ENCODE assay signal across 10 cellular contexts in the genomic region with DNA sequence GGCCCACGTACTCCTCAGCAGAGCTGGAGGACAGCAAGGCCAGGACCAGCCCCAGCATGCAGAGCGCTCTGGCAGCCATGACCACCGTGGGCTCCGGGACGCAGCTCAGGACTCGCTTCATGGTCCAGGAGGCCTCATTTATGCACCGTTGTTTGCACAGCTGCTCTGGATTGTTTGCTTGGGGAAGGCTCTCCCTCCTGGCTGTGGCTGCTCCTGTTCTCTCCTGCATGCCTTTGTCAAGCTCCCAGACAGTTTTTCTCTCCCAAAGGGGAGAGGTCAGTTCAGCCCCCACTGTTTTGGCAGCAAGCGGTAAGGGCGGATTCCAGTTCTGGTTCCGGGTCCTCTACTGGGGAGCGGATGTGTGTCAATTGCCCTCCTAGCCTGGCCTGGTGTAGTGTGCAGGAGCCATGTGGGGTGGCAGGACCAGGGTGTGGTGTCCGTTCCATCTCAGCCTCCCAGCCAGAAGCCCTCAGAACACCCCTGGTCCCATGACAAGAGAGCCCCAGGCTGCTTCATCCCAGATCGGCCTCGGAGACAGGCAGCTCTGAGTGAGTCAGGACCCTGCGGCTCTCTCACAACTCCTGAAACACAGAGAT. TPM values are rescaled to one million over a fixed set of nuclear protein-coding genes. Genes with fewer than 3 reads are reported as not detected.
DNase-seq lines count a peak whose midpoint lies in the region; ATAC-seq and TF ChIP-seq lines count a peak whose summit lies in the region.
"Had no signal": no experiment of that assay in that cellular context is flagged by ENCODE, and none has a peak within 500 bp of the region (broad histone marks: within the 10 kb centered on the region; RNA-seq: fewer than 3 reads in every experiment).

Gene TFF3, minus strand, starts transcription at position 114 of the 596 bp plus-strand sequence. Its CDS starts 35 bp downstream, at position 79.

- H3K27me3 Mint-ChIP-seq in activated T-cell treated with anti-CD3 and anti-CD28 coated beads, Interleukin-2, amount 50 U/mL, for 4 hours (ENCODE audit: low read depth) = no peaks in the 10 kb centered on the region

- H3K4me1 ChIP-seq in upper lobe of left lung = peaks cover 7 to 26% (median 16%) of the 10 kb centered on the region in 4 donors

- no peaks in the 10 kb centered on the region for H3K9me3 Mint-ChIP-seq in activated T-cell treated with anti-CD3 and anti-CD28 coated beads, Interleukin-2, amount 50 U/mL, for 4 hours
- H3K9me3 Mint-ChIP-seq: stimulated activated effector memory CD8-positive, alpha-beta T cell treated with anti-CD3 and anti-CD28 coated beads, Interleukin-12 subunit alpha, Interleukin-12 subunit beta, amount 100 ng/mL, for 72 hours had no signal

- no peak within 1 kb of the TSS for H3K27ac ChIP-seq in upper lobe of left lung

- H3K4me1 Mint-ChIP-seq in activated T-cell treated with anti-CD3 and anti-CD28 coated beads, Interleukin-2, amount 50 U/mL, for 4 hours (ENCODE audit: low read depth) = peaks cover 6% of the 10 kb centered on the region

- H3K9me3 ChIP-seq in upper lobe of left lung = no peaks in the 10 kb centered on the region

- no peak within 1 kb of the TSS for H3K4me3 Mint-ChIP-seq in activated T-cell treated with anti-CD3 and anti-CD28 coated beads, Interleukin-2, amount 50 U/mL, for 4 hours
- H3K4me3 Mint-ChIP-seq: naive thymus-derived CD4-positive, alpha-beta T cell; stimulated activated effector memory CD8-positive, alpha-beta T cell treated with anti-CD3 and anti-CD28 coated beads, Interleukin-12 subunit alpha, Interleukin-12 subunit beta, amount 100 ng/mL, for 72 hours had no signal

- ATAC-seq in activated T-cell treated with anti-CD3 and anti-CD28 coated beads, Interleukin-2, amount 50 U/mL, for 4 hours = no peak
- peak in 1 of 2 donors; percentile 1 for ATAC-seq in upper lobe of left lung (ENCODE audit: low FRiP score in 2 of 2)
- no peak for ATAC-seq in HG02981 (IDR thresholded peaks at IDR 0.05; ENCODE audit: unreplicated experiment)
- ATAC-seq in HG03521 (IDR thresholded peaks at IDR 0.05; ENCODE audit: unreplicated experiment) = no peak
- ATAC-seq: naive thymus-derived CD4-positive, alpha-beta T cell; stimulated activated effector memory CD8-positive, alpha-beta T cell treated with anti-CD3 and anti-CD28 coated beads, Interleukin-12 subunit alpha, Interleukin-12 subunit beta, amount 100 ng/mL, for 72 hours had no signal

- peak; percentile 8 to 12 for DNase-seq in activated T-cell treated with anti-CD3 and anti-CD28 coated beads, Interleukin-2, amount 50 U/mL, for 48 hours
- DNase-seq in activated T-cell treated with anti-CD3 and anti-CD28 coated beads, Interleukin-2, amount 50 U/mL, for 4 hours = no peak
- DNase-seq in SHP77 treated with DMSO at 0.1 percent for 48 hours (lab: John Stamatoyannopoulos, UW) (peak; percentile 96), kidney tubule cell (ENCODE audit: low spot score) (peak; percentile 34), upper lobe of left lung (peak in 1 of 2 donors; percentile 54), GM20000 (ENCODE audit: low spot score) (no peak)

- WGBS in upper lobe of left lung, 2 donors = 67 to 74% methylated on average over 8 to 15 of the region's 15 CpGs

- no peaks in the 10 kb centered on the region for H3K36me3 Mint-ChIP-seq in activated T-cell treated with anti-CD3 and anti-CD28 coated beads, Interleukin-2, amount 50 U/mL, for 4 hours (ENCODE audit: insufficient read depth)
- H3K36me3 Mint-ChIP-seq: naive thymus-derived CD4-positive, alpha-beta T cell; stimulated activated effector memory CD8-positive, alpha-beta T cell treated with anti-CD3 and anti-CD28 coated beads, Interleukin-12 subunit alpha, Interleukin-12 subunit beta, amount 100 ng/mL, for 72 hours had no signal

- H3K4me3 ChIP-seq in upper lobe of left lung = no peak within 1 kb of the TSS

- no peaks in the 10 kb centered on the region for H3K36me3 ChIP-seq in upper lobe of left lung

- no peak for TF ChIP-seq POLR2A in upper lobe of left lung (IDR thresholded peaks at IDR 0.05)

- TF ChIP-seq CTCF in upper lobe of left lung (IDR thresholded peaks at IDR 0.05) (no peak), GM20000 (IDR thresholded peaks at IDR 0.05; ENCODE audit: extremely low read depth, missing control alignments) (no peak)

- no peak for TF ChIP-seq EP300 in upper lobe of left lung (IDR thresholded peaks at IDR 0.05)

- no peaks in the 10 kb centered on the region for H3K27me3 ChIP-seq in upper lobe of left lung

RNA-seq across cellular contexts. Expression of gene TFF3, which starts in this region (rescaled TPM):
- under 1 TPM in 2 of 3 donors, not detected in 1; 0.29 to 0.96 TPM for total RNA-seq in activated T-cell treated with anti-CD3 and anti-CD28 coated beads, Interleukin-2, amount 50 U/mL, for 4 hours
- total RNA-seq in upper lobe of left lung = 10 to 100 TPM in 5 of 6 donors, 1 to 10 TPM in 1; 5.9 to 21.5 (median 18.2) TPM
- total RNA-seq: naive thymus-derived CD4-positive, alpha-beta T cell had no signal

Comparison
In these comparisons a context has a peak if more than half of its experiments do, and no peak if none do; other contexts are left out.
1. DNase-seq: peak in activated T-cell treated with anti-CD3 and anti-CD28 coated beads, Interleukin-2, amount 50 U/mL, for 48 hours (2 of 2), SHP77 treated with DMSO at 0.1 percent for 48 hours (single experiment) and kidney tubule cell (single experiment); none in activated T-cell treated with anti-CD3 and anti-CD28 coated beads, Interleukin-2, amount 50 U/mL, for 4 hours (single experiment) and GM20000 (single experiment).